Comparison of ENCODE assay signal across 9 cellular contexts in genomic region chr19:16446108-16447014, GRCh38. TPM values are rescaled to one million over a fixed set of nuclear protein-coding genes. Genes with fewer than 3 reads are reported as not detected.
DNase-seq lines count a peak whose midpoint lies in the region; ATAC-seq, FAIRE-seq and TF ChIP-seq lines count a peak whose summit lies in the region.
"Had no signal": no experiment of that assay in that cellular context is flagged by ENCODE, and none has a peak within 500 bp of the region (broad histone marks: within the 10 kb centered on the region; RNA-seq: fewer than 3 reads in every experiment).

No MANE protein-coding gene starts in this region.

- FAIRE-seq in H54 (lab: Jason Lieb, UNC), result no peak

- no peak for DNase-seq in NB4 (ENCODE audit: low read depth)
- no peak for DNase-seq in esophagus muscularis mucosa (ENCODE audit: extremely low spot score)
- DNase-seq in AG08396 (ENCODE audit: low spot score), result no peak
- DNase-seq in H54 (ENCODE audit: insufficient read length, low spot score), result no peak

- no peaks in the 10 kb centered on the region for H3K9me3 ChIP-seq in esophagus muscularis mucosa

- TF ChIP-seq POLR2A in GM19193 (IDR thresholded peaks at IDR 0.05; ENCODE audit: extremely low read depth, insufficient read depth, insufficient read length), result peak; percentile 51
- no peak for TF ChIP-seq POLR2A in NB4 (IDR thresholded peaks at IDR 0.05; ENCODE audit: extremely low read depth, insufficient read length)
- no peak for TF ChIP-seq POLR2A in esophagus muscularis mucosa (IDR thresholded peaks at IDR 0.05; ENCODE audit: low read depth)
- TF ChIP-seq POLR2A in H54 (IDR thresholded peaks at IDR 0.05; ENCODE audit: low read depth, low read length), result no peak

- no peaks in the 10 kb centered on the region for H3K27me3 ChIP-seq in esophagus muscularis mucosa

- H3K27ac ChIP-seq in esophagus muscularis mucosa (replicated peaks in 1 of 4), result peak overlapping the region in 3 of 4 donors; percentile 10 to 51 (median 44)
- peak overlapping the region in 14 of 21 experiments; percentile 0 to 72 (median 38) for H3K27ac ChIP-seq in skin epidermis

- TF ChIP-seq CTCF in NB4 (IDR thresholded peaks at IDR 0.05; ENCODE audit: low read depth, low read length) (no peak), esophagus muscularis mucosa (IDR thresholded peaks at IDR 0.05) (no peak)

- peaks cover 0 to 5% (median 4%) of the 10 kb centered on the region in 4 donors for H3K36me3 ChIP-seq in esophagus muscularis mucosa

- WGBS in esophagus muscularis mucosa, result 77% methylated on average over 18 of the region's 18 CpGs

- H3K4me1 ChIP-seq in esophagus muscularis mucosa, result peaks cover 49 to 69% (median 61%) of the 10 kb centered on the region in 4 donors

- no peak for ATAC-seq in HG02884 (IDR thresholded peaks at IDR 0.05; ENCODE audit: unreplicated experiment)
- ATAC-seq in HG03432 (IDR thresholded peaks at IDR 0.05; ENCODE audit: unreplicated experiment), result no peak

- intact Hi-C loops in esophagus muscularis mucosa (cut with DNase I), result loop anchor here (5.0 kb wide), 1 partner anchor 56 kb away; no protein-coding TSS in a partner anchor

- no peak for TF ChIP-seq EP300 in esophagus muscularis mucosa (IDR thresholded peaks at IDR 0.05)

- H3K4me3 ChIP-seq in NB4 (ENCODE audit: low read depth, low read length), result peak overlapping the region; percentile 26
- H3K4me3 ChIP-seq in esophagus muscularis mucosa, result no peak overlapping the region
- no peak overlapping the region for H3K4me3 ChIP-seq in skin epidermis

RNA-seq across cellular contexts. Expression of gene EPS15L1, which starts 25.4 kb away (rescaled TPM):
- 10 to 100 TPM; 14.2 to 30.8 (median 18.0) TPM for total RNA-seq in esophagus muscularis mucosa

RNA-seq across cellular contexts. Expression of gene CALR3, which starts 49.6 kb away (rescaled TPM):
- total RNA-seq in esophagus muscularis mucosa, result not detected
- total RNA-seq: subcutaneous adipose tissue had no signal

RNA-seq across cellular contexts. Expression of gene C19orf44, which starts 49.8 kb away (rescaled TPM):
- 10 to 100 TPM in 1 of 4 donors, 1 to 10 TPM in 3; 7.0 to 10.4 (median 8.5) TPM for total RNA-seq in esophagus muscularis mucosa
